In the genomic region with DNA sequence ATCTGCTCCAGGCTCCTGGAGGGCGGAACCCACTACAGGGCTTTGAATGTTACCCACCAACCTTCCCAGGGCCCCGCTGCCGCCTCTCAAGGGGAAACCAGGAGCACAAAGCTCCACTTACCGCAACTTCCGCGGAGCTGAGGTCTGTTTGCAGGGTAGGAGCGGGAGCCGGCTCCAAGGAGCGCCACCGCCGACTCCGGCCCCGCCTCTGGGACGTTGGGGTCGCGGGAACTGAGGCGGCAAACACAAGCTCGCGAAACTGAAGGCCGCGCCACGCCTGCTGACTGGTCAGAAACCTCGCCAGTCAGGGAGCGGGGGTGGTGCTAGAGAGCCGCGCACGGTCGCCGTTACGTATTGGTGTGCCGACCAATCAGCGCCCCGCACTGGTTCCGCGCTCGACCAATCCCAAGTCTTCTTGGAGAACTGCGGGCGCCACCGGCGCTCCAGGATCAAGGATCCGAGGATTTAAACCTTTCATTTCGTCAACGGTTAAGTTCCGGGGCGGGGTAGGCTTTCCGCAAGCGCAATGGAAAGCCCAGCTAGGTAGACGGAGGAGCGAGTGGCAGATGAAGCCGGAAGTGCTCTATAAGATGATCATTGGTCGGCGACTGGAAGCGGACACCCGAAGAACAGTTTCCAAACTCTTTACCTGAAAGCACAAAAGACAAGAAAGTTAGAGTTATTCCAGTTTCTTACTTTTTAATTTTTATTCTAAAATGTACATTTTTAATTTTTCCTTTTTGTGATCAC, we compare ENCODE assay signal across 1 cellular context.
TF ChIP-seq lines count a peak whose summit lies in the region.

A gene (minus strand): TSS at position 233 of the 750 bp plus-strand sequence. CDS start 3,828 bp downstream, outside the sequence.

TF ChIP-seq in HepG2, 621 proteins besides CTCF, POLR2A, EP300 and RAD21 (continued from another document and continues in another):
- no peak for TF ChIP-seq TAF15 (IDR thresholded peaks at IDR 0.05; ENCODE audit: low read depth, low read length, poor library complexity, severe bottlenecking)
- TF ChIP-seq, protein P1, sequence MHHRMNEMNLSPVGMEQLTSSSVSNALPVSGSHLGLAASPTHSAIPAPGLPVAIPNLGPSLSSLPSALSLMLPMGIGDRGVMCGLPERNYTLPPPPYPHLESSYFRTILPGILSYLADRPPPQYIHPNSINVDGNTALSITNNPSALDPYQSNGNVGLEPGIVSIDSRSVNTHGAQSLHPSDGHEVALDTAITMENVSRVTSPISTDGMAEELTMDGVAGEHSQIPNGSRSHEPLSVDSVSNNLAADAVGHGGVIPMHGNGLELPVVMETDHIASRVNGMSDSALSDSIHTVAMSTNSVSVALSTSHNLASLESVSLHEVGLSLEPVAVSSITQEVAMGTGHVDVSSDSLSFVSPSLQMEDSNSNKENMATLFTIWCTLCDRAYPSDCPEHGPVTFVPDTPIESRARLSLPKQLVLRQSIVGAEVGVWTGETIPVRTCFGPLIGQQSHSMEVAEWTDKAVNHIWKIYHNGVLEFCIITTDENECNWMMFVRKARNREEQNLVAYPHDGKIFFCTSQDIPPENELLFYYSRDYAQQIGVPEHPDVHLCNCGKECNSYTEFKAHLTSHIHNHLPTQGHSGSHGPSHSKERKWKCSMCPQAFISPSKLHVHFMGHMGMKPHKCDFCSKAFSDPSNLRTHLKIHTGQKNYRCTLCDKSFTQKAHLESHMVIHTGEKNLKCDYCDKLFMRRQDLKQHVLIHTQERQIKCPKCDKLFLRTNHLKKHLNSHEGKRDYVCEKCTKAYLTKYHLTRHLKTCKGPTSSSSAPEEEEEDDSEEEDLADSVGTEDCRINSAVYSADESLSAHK (CRISPR knock-in tag; IDR thresholded peaks at IDR 0.05; ENCODE audit: borderline replicate concordance), result no peak
- TF ChIP-seq ZNF335 (CRISPR knock-in tag; IDR thresholded peaks at IDR 0.05), result no peak
- no peak for TF ChIP-seq JARID2 (CRISPR knock-in tag; IDR thresholded peaks at IDR 0.05; ENCODE audit: insufficient replicate concordance)
- TF ChIP-seq ZNF432 (CRISPR knock-in tag; IDR thresholded peaks at IDR 0.05; ENCODE audit: borderline replicate concordance), result no peak
- TF ChIP-seq SIN3A (IDR thresholded peaks at IDR 0.05; ENCODE audit: borderline replicate concordance, low read depth, low read length), result peak; percentile 99
- TF ChIP-seq, protein P2, sequence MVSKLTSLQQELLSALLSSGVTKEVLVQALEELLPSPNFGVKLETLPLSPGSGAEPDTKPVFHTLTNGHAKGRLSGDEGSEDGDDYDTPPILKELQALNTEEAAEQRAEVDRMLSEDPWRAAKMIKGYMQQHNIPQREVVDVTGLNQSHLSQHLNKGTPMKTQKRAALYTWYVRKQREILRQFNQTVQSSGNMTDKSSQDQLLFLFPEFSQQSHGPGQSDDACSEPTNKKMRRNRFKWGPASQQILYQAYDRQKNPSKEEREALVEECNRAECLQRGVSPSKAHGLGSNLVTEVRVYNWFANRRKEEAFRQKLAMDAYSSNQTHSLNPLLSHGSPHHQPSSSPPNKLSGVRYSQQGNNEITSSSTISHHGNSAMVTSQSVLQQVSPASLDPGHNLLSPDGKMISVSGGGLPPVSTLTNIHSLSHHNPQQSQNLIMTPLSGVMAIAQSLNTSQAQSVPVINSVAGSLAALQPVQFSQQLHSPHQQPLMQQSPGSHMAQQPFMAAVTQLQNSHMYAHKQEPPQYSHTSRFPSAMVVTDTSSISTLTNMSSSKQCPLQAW (CRISPR knock-in tag; IDR thresholded peaks at IDR 0.05), result peak; percentile 39; the same call in 1 of the 2 replicates
- no peak for TF ChIP-seq DPF2 (CRISPR knock-in tag; IDR thresholded peaks at IDR 0.05; ENCODE audit: borderline replicate concordance, low read depth)
- TF ChIP-seq ESRRA (CRISPR knock-in tag; IDR thresholded peaks at IDR 0.05; ENCODE audit: low read depth), result no peak
- peak; percentile 23; the same call in 1 of the 2 replicates for TF ChIP-seq CHD2 (IDR thresholded peaks at IDR 0.05; ENCODE audit: low read depth, low read length)
- no peak for TF ChIP-seq MZF1 (CRISPR knock-in tag; IDR thresholded peaks at IDR 0.05; ENCODE audit: borderline replicate concordance)
- TF ChIP-seq ZSCAN31 (CRISPR knock-in tag; IDR thresholded peaks at IDR 0.05; ENCODE audit: low read depth), result 0 out of 2 replicates have a peak, but pooled peaks have one; percentile 65
- peak; percentile 42 for TF ChIP-seq XRCC5 (optimal IDR thresholded peaks at IDR 0.05; ENCODE audit: low read length)
- no peak for TF ChIP-seq ZFP1 (CRISPR knock-in tag; IDR thresholded peaks at IDR 0.05)
- TF ChIP-seq, protein P3, sequence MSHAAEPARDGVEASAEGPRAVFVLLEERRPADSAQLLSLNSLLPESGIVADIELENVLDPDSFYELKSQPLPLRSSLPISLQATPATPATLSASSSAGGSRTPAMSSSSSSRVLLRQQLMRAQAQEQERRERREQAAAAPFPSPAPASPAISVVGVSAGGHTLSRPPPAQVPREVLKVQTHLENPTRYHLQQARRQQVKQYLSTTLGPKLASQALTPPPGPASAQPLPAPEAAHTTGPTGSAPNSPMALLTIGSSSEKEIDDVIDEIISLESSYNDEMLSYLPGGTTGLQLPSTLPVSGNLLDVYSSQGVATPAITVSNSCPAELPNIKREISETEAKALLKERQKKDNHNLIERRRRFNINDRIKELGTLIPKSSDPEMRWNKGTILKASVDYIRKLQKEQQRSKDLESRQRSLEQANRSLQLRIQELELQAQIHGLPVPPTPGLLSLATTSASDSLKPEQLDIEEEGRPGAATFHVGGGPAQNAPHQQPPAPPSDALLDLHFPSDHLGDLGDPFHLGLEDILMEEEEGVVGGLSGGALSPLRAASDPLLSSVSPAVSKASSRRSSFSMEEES (CRISPR knock-in tag; IDR thresholded peaks at IDR 0.05), result 0 out of 2 replicates have a peak, but pooled peaks have one; percentile 23
- TF ChIP-seq NCOA5 (CRISPR knock-in tag; IDR thresholded peaks at IDR 0.05), result no peak
- TF ChIP-seq, protein P4, sequence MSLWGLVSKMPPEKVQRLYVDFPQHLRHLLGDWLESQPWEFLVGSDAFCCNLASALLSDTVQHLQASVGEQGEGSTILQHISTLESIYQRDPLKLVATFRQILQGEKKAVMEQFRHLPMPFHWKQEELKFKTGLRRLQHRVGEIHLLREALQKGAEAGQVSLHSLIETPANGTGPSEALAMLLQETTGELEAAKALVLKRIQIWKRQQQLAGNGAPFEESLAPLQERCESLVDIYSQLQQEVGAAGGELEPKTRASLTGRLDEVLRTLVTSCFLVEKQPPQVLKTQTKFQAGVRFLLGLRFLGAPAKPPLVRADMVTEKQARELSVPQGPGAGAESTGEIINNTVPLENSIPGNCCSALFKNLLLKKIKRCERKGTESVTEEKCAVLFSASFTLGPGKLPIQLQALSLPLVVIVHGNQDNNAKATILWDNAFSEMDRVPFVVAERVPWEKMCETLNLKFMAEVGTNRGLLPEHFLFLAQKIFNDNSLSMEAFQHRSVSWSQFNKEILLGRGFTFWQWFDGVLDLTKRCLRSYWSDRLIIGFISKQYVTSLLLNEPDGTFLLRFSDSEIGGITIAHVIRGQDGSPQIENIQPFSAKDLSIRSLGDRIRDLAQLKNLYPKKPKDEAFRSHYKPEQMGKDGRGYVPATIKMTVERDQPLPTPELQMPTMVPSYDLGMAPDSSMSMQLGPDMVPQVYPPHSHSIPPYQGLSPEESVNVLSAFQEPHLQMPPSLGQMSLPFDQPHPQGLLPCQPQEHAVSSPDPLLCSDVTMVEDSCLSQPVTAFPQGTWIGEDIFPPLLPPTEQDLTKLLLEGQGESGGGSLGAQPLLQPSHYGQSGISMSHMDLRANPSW (CRISPR knock-in tag; IDR thresholded peaks at IDR 0.05; ENCODE audit: borderline replicate concordance), result peak; percentile 56; the same call in 1 of the 2 replicates
- TF ChIP-seq, protein P5, sequence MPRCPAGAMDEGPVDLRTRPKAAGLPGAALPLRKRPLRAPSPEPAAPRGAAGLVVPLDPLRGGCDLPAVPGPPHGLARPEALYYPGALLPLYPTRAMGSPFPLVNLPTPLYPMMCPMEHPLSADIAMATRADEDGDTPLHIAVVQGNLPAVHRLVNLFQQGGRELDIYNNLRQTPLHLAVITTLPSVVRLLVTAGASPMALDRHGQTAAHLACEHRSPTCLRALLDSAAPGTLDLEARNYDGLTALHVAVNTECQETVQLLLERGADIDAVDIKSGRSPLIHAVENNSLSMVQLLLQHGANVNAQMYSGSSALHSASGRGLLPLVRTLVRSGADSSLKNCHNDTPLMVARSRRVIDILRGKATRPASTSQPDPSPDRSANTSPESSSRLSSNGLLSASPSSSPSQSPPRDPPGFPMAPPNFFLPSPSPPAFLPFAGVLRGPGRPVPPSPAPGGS (CRISPR knock-in tag; IDR thresholded peaks at IDR 0.05), result no peak
- no peak for TF ChIP-seq SCMH1 (CRISPR knock-in tag; IDR thresholded peaks at IDR 0.05; ENCODE audit: borderline replicate concordance)
- TF ChIP-seq, protein P6, sequence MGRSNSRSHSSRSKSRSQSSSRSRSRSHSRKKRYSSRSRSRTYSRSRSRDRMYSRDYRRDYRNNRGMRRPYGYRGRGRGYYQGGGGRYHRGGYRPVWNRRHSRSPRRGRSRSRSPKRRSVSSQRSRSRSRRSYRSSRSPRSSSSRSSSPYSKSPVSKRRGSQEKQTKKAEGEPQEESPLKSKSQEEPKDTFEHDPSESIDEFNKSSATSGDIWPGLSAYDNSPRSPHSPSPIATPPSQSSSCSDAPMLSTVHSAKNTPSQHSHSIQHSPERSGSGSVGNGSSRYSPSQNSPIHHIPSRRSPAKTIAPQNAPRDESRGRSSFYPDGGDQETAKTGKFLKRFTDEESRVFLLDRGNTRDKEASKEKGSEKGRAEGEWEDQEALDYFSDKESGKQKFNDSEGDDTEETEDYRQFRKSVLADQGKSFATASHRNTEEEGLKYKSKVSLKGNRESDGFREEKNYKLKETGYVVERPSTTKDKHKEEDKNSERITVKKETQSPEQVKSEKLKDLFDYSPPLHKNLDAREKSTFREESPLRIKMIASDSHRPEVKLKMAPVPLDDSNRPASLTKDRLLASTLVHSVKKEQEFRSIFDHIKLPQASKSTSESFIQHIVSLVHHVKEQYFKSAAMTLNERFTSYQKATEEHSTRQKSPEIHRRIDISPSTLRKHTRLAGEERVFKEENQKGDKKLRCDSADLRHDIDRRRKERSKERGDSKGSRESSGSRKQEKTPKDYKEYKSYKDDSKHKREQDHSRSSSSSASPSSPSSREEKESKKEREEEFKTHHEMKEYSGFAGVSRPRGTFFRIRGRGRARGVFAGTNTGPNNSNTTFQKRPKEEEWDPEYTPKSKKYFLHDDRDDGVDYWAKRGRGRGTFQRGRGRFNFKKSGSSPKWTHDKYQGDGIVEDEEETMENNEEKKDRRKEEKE (IDR thresholded peaks at IDR 0.05), result no peak
- no peak for TF ChIP-seq SMARCE1 (IDR thresholded peaks at IDR 0.05; ENCODE audit: borderline replicate concordance)
- TF ChIP-seq, protein P7, sequence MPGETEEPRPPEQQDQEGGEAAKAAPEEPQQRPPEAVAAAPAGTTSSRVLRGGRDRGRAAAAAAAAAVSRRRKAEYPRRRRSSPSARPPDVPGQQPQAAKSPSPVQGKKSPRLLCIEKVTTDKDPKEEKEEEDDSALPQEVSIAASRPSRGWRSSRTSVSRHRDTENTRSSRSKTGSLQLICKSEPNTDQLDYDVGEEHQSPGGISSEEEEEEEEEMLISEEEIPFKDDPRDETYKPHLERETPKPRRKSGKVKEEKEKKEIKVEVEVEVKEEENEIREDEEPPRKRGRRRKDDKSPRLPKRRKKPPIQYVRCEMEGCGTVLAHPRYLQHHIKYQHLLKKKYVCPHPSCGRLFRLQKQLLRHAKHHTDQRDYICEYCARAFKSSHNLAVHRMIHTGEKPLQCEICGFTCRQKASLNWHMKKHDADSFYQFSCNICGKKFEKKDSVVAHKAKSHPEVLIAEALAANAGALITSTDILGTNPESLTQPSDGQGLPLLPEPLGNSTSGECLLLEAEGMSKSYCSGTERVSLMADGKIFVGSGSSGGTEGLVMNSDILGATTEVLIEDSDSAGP (CRISPR knock-in tag; IDR thresholded peaks at IDR 0.05; ENCODE audit: borderline replicate concordance), result peak; percentile 59; the same call in 1 of the 2 replicates
- TF ChIP-seq ZNF333 (CRISPR knock-in tag; IDR thresholded peaks at IDR 0.05; ENCODE audit: borderline replicate concordance), result no peak
- no peak for TF ChIP-seq WIZ (CRISPR knock-in tag; IDR thresholded peaks at IDR 0.05)
- no peak for TF ChIP-seq ZNF30 (CRISPR knock-in tag; IDR thresholded peaks at IDR 0.05)
- no peak for TF ChIP-seq ZNF616 (CRISPR knock-in tag; IDR thresholded peaks at IDR 0.05; ENCODE audit: low read depth)
- peak; percentile 9; the same call in 1 of the 2 replicates for TF ChIP-seq BCL6 (CRISPR knock-in tag; IDR thresholded peaks at IDR 0.05)
- TF ChIP-seq CBX2 (IDR thresholded peaks at IDR 0.05; ENCODE audit: low read depth, low read length), result no peak
- TF ChIP-seq CBX2 (CRISPR knock-in tag; IDR thresholded peaks at IDR 0.05; ENCODE audit: low read depth), result no peak
- TF ChIP-seq ZNF230 (CRISPR knock-in tag; IDR thresholded peaks at IDR 0.05), result no peak; the same call in 1 of the 2 replicates
- TF ChIP-seq SRSF4 (IDR thresholded peaks at IDR 0.05; ENCODE audit: low read depth, low read length, poor library complexity, severe bottlenecking), result no peak
- no peak for TF ChIP-seq ZNF136 (CRISPR knock-in tag; IDR thresholded peaks at IDR 0.05; ENCODE audit: low read depth)
- TF ChIP-seq, protein P8, sequence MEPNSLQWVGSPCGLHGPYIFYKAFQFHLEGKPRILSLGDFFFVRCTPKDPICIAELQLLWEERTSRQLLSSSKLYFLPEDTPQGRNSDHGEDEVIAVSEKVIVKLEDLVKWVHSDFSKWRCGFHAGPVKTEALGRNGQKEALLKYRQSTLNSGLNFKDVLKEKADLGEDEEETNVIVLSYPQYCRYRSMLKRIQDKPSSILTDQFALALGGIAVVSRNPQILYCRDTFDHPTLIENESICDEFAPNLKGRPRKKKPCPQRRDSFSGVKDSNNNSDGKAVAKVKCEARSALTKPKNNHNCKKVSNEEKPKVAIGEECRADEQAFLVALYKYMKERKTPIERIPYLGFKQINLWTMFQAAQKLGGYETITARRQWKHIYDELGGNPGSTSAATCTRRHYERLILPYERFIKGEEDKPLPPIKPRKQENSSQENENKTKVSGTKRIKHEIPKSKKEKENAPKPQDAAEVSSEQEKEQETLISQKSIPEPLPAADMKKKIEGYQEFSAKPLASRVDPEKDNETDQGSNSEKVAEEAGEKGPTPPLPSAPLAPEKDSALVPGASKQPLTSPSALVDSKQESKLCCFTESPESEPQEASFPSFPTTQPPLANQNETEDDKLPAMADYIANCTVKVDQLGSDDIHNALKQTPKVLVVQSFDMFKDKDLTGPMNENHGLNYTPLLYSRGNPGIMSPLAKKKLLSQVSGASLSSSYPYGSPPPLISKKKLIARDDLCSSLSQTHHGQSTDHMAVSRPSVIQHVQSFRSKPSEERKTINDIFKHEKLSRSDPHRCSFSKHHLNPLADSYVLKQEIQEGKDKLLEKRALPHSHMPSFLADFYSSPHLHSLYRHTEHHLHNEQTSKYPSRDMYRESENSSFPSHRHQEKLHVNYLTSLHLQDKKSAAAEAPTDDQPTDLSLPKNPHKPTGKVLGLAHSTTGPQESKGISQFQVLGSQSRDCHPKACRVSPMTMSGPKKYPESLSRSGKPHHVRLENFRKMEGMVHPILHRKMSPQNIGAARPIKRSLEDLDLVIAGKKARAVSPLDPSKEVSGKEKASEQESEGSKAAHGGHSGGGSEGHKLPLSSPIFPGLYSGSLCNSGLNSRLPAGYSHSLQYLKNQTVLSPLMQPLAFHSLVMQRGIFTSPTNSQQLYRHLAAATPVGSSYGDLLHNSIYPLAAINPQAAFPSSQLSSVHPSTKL (CRISPR knock-in tag; IDR thresholded peaks at IDR 0.05), result 0 out of 2 replicates have a peak, but pooled peaks have one; percentile 12
- TF ChIP-seq ZFP36L2 (CRISPR knock-in tag; IDR thresholded peaks at IDR 0.05), result no peak
